ENCODE assay signal across 8 cellular contexts in genomic region chr5:14582797-14583137, GRCh38. TPM values are rescaled to one million over a fixed set of nuclear protein-coding genes. Genes with fewer than 3 reads are reported as not detected.
DNase-seq lines count a peak whose midpoint lies in the region; ATAC-seq and TF ChIP-seq lines count a peak whose summit lies in the region.

No MANE protein-coding gene starts in this region.

- TF ChIP-seq POLR2A in right lobe of liver (IDR thresholded peaks at IDR 0.05), result no peak

- WGBS in right lobe of liver (ENCODE audit: insufficient coverage, low coverage, low lambda C conversion rate, missing lambda C conversion rate), result 19% methylated on average over 6 of the region's 9 CpGs

- peaks cover 12% of the 10 kb centered on the region for H3K4me1 ChIP-seq in adipocyte (ENCODE audit: control insufficient read depth, insufficient read depth, low read length)
- H3K4me1 ChIP-seq in right lobe of liver, result peaks cover 0 to 19% (median 0%) of the 10 kb centered on the region in 4 donors
- peaks cover 10% of the 10 kb centered on the region for H3K4me1 ChIP-seq in upper lobe of right lung

- H3K9me3 ChIP-seq in adipocyte (ENCODE audit: control insufficient read depth, low read length), result peaks cover 7% of the 10 kb centered on the region
- H3K9me3 ChIP-seq in right lobe of liver, result no peaks in the 10 kb centered on the region
- H3K9me3 ChIP-seq in upper lobe of right lung, result no peaks in the 10 kb centered on the region

- H3K27me3 ChIP-seq in adipocyte (replicated peaks; ENCODE audit: control insufficient read depth, insufficient read depth, low read length) (peaks cover 41% of the 10 kb centered on the region), right lobe of liver (no peaks in the 10 kb centered on the region), upper lobe of right lung (no peaks in the 10 kb centered on the region)

- H3K9ac ChIP-seq in adipocyte (ENCODE audit: low read length), result no peak overlapping the region

- TF ChIP-seq CTCF in right lobe of liver (IDR thresholded peaks at IDR 0.05), result no peak
- TF ChIP-seq CTCF in upper lobe of right lung (IDR thresholded peaks at IDR 0.05), result no peak

- intact Hi-C loops in Right ventricle myocardium inferior (cut with DNase I), result no loop called here
- intact Hi-C loops in Right ventricle myocardium superior (cut with DNase I), result no loop called here
- intact Hi-C loops in right lobe of liver (cut with DNase I), result no loop called here
- intact Hi-C loops in upper lobe of right lung (cut with DNase I), result no loop called here

- DNase-seq in Right ventricle myocardium inferior (ENCODE audit: missing footprints), result no peak
- DNase-seq in Right ventricle myocardium superior, result no peak
- peak; percentile 7 for DNase-seq in adipocyte (ENCODE audit: low read depth)
- DNase-seq in right lobe of liver, result no peak
- no peak for DNase-seq in upper lobe of right lung

- H3K36me3 ChIP-seq in adipocyte (ENCODE audit: control insufficient read depth, insufficient read depth, low read length, severe bottlenecking) (no peaks in the 10 kb centered on the region), right lobe of liver (no peaks in the 10 kb centered on the region), upper lobe of right lung (no peaks in the 10 kb centered on the region)

- ATAC-seq in Right ventricle myocardium inferior, result peak; percentile 17
- ATAC-seq in Right ventricle myocardium superior (ENCODE audit: poor library complexity), result no peak
- ATAC-seq in right lobe of liver, result no peak
- ATAC-seq in upper lobe of right lung, result no peak
- no peak for ATAC-seq in GM18907 (IDR thresholded peaks at IDR 0.05; ENCODE audit: unreplicated experiment)
- ATAC-seq in GM18520 (IDR thresholded peaks at IDR 0.05; ENCODE audit: unreplicated experiment), result no peak
- no peak for ATAC-seq in GM21737 (IDR thresholded peaks at IDR 0.05; ENCODE audit: unreplicated experiment)

- H3K27ac ChIP-seq in right lobe of liver, result no peak overlapping the region
- H3K27ac ChIP-seq in upper lobe of right lung, result peak overlapping the region; percentile 90

- peak overlapping the region; percentile 82 for H3K4me3 ChIP-seq in adipocyte (ENCODE audit: low read length)
- H3K4me3 ChIP-seq in right lobe of liver, result peak overlapping the region; percentile 42 to 64 (median 51)
- peak overlapping the region; percentile 79 for H3K4me3 ChIP-seq in upper lobe of right lung

RNA-seq across cellular contexts. Expression of gene OTULINL, which starts 1.2 kb away (rescaled TPM):
- total RNA-seq in Right ventricle myocardium inferior (6.0 TPM), Right ventricle myocardium superior (4.9 TPM), right lobe of liver (1 to 10 TPM in 3 of 6 experiments, under 1 TPM in 3; 0.66 to 1.7 (median 1.2) TPM), upper lobe of right lung (104 TPM)

Comparison
In these comparisons a context has a peak if more than half of its experiments do, and no peak if none do; other contexts are left out.
1. RNA of gene OTULINL, which starts 1.2 kb away (total RNA-seq): 104 TPM in upper lobe of right lung (single experiment); 6.0 TPM in Right ventricle myocardium inferior (single experiment), 4.9 TPM in Right ventricle myocardium superior (single experiment) and 0.66 to 1.7 TPM in right lobe of liver; every median in the first group is over 10 times any median in the second.
2. Peak in every context shown above with its lines, with median percentiles within 50 percentile points of each other: H3K4me3 ChIP-seq.